In the genomic region with DNA sequence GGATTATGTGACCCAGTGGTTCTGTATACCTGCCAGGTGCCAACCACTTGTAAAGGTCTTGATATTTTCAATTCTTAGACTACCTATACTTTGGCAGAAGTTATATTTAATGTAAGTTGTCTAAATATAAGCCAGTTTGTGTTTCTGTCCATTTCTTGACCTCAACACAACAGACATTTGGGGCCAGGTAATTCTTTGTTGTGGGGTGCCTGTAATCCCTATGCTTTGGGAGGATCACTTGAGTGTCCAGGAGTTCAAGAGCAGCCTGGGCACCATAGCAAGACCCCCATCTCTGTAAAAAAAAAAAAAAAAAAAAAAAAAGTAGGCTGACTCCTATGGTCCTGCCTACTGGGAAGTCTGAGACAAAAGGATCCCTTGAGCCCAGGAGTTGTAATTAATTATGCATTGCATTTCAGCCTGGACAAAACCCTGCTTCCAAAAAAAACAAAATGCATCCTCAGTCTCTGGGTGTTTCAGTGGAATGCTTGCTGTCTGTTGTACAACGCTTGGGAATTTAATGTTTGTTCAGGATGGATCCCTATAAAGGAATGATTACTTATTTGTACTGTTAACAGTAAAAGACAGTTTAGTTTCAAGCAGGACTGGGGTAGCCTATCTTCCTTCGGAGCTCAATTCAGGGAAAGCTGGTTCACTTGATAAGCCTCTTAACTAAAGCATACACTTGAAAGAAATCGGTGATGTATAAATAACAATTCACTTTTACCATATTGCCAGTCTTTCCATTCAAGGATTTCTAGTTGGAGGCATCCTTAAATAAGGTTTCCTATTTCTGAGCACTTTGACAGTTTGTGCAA, we compare ENCODE assay signal across 13 cellular contexts. TPM values are rescaled to one million over a fixed set of nuclear protein-coding genes. Genes with fewer than 3 reads are reported as not detected.
DNase-seq lines count a peak whose midpoint lies in the region; ATAC-seq and TF ChIP-seq lines count a peak whose summit lies in the region.
"Had no signal": no experiment of that assay in that cellular context is flagged by ENCODE, and none has a peak within 500 bp of the region (broad histone marks: within the 10 kb centered on the region; RNA-seq: fewer than 3 reads in every experiment).

No MANE protein-coding gene starts in this region.

- H3K9me2 ChIP-seq in SK-N-SH (no peaks in the 10 kb centered on the region), PC-3 (replicated peaks; ENCODE audit: low read length) (no peaks in the 10 kb centered on the region)

- no peaks in the 10 kb centered on the region for H3K9me3 Mint-ChIP-seq in CD4-positive, alpha-beta memory T cell

- H3K27ac ChIP-seq in SK-N-SH (ENCODE audit: low read depth in 2 of 2, low read length in 1 of 2) = no peak overlapping the region
- no peak overlapping the region for H3K27ac ChIP-seq in CD4-positive, alpha-beta memory T cell (ENCODE audit: low read depth, low read length)
- no peak overlapping the region for H3K27ac ChIP-seq in PC-3 (ENCODE audit: low read length)
- no peak overlapping the region for H3K27ac ChIP-seq in body of pancreas

- H3K4me2 ChIP-seq in SK-N-SH = no peak overlapping the region
- H3K4me2 ChIP-seq in PC-3 (ENCODE audit: low read length) = peak overlapping the region; percentile 100

- H3F3A ChIP-seq in SK-N-SH (replicated peaks; ENCODE audit: insufficient read depth) (peaks cover 60% of the 10 kb centered on the region), PC-3 (ENCODE audit: low read length, unreplicated experiment) (peaks cover 11% of the 10 kb centered on the region)

- POLR2A ChIA-PET in SK-N-SH (lab: Yijun Ruan, JAX) (no interaction called here), PC-3 (lab: Charles Lee; ENCODE audit: unreplicated experiment) (no interaction called here)
- POLR2A ChIA-PET in CD4-positive, alpha-beta memory T cell (lab: Charles Lee; ENCODE audit: partially characterized antibody) = interaction anchor here (0.6 to 1.0 kb wide), 2 partner anchors 12 to 13 kb away, joined by 3 read pairs; no protein-coding TSS in a partner anchor

- no peak for TF ChIP-seq EP300 in SK-N-SH (IDR thresholded peaks at IDR 0.05; ENCODE audit: borderline replicate concordance in 1 of 2, low read depth in 1 of 2, low read length in 1 of 2)

- H3K36me3 ChIP-seq in SK-N-SH (replicated peaks in 1 of 2; ENCODE audit: control insufficient read depth in 1 of 2, insufficient read depth in 2 of 2, low read length in 1 of 2) (peaks cover 55 to 65% of the 10 kb centered on the region in 2 experiments), PC-3 (ENCODE audit: low read depth, low read length) (peaks cover 56% of the 10 kb centered on the region), body of pancreas (replicated peaks in 1 of 2; ENCODE audit: insufficient read depth in 1 of 2, low read depth in 2 of 2) (peaks cover 0 to 23% of the 10 kb centered on the region in 2 donors)
- H3K36me3 ChIP-seq in CD4-positive, alpha-beta memory T cell (ENCODE audit: insufficient read depth, low read length) = peaks cover 38% of the 10 kb centered on the region

- WGBS in SK-N-SH (ENCODE audit: low lambda C conversion rate) = 92% methylated on average over 3 of the region's 3 CpGs
- 56 to 60% methylated on average over 3 of the region's 3 CpGs for WGBS in body of pancreas, 2 donors

- H2AFZ ChIP-seq in SK-N-SH (ENCODE audit: low read depth) (no peak overlapping the region), PC-3 (ENCODE audit: low read length) (no peak overlapping the region)

- H3K36me3 Mint-ChIP-seq in CD4-positive, alpha-beta memory T cell = peaks cover 29 to 56% of the 10 kb centered on the region in 2 donors

- peak overlapping the region in 5 of 7 donors; percentile 22 to 97 (median 67) for H3K27ac Mint-ChIP-seq in CD4-positive, alpha-beta memory T cell

- H3K4me3 ChIP-seq in SK-N-SH (ENCODE audit: low read depth in 2 of 2, low read length in 1 of 2) = no peak overlapping the region
- no peak overlapping the region for H3K4me3 ChIP-seq in CD4-positive, alpha-beta memory T cell (ENCODE audit: low read length in 2 of 2)
- H3K4me3 ChIP-seq in PC-3 (ENCODE audit: low read length) = 0 out of 2 replicates have a peak overlapping the region, but pooled peaks have one; percentile 98
- H3K4me3 ChIP-seq in fibroblast of the aortic adventitia (ENCODE audit: low read depth, low read length) = no peak overlapping the region
- no peak overlapping the region for H3K4me3 ChIP-seq in body of pancreas

- peak overlapping the region in 2 of 8 donors; percentile 7 to 36 for H3K4me3 Mint-ChIP-seq in CD4-positive, alpha-beta memory T cell

- DNase-seq in SK-N-SH (no peak), PC-3 (no peak), fibroblast of the aortic adventitia (ENCODE audit: low read depth) (peak; percentile 4), body of pancreas (no peak)
- no peak for DNase-seq in CD4-positive, alpha-beta memory T cell
- DNase-seq: Calu3, mammary epithelial cell, NCI-H1105, NCI-H345, small intestine had no signal

- H3K27me3 ChIP-seq in SK-N-SH (ENCODE audit: insufficient read depth) = no peaks in the 10 kb centered on the region
- no peaks in the 10 kb centered on the region for H3K27me3 ChIP-seq in CD4-positive, alpha-beta memory T cell (ENCODE audit: insufficient read depth, low read length)
- no peaks in the 10 kb centered on the region for H3K27me3 ChIP-seq in PC-3 (ENCODE audit: low read length)
- H3K27me3 ChIP-seq in body of pancreas = no peaks in the 10 kb centered on the region

- no peak for TF ChIP-seq CTCF in SK-N-SH (IDR thresholded peaks at IDR 0.05)
- no peak for TF ChIP-seq CTCF in PC-3 (conservative IDR thresholded peaks at IDR 0.05; ENCODE audit: low read depth, low read length)
- no peak for TF ChIP-seq CTCF in fibroblast of the aortic adventitia (IDR thresholded peaks at IDR 0.05; ENCODE audit: insufficient read depth, low read length)
- TF ChIP-seq CTCF in body of pancreas (IDR thresholded peaks at IDR 0.05) = no peak

- H3K4me1 ChIP-seq in SK-N-SH (ENCODE audit: control insufficient read depth in 1 of 2, insufficient read depth in 2 of 2, low read depth in 1 of 2, low read length in 1 of 2) = peaks cover 12 to 13% of the 10 kb centered on the region in 2 experiments; a peak in 3 of 4 replicates
- peaks cover 36% of the 10 kb centered on the region for H3K4me1 ChIP-seq in CD4-positive, alpha-beta memory T cell (ENCODE audit: insufficient read depth, low read length)
- H3K4me1 ChIP-seq in PC-3 (ENCODE audit: insufficient read depth, low read length) = peaks cover 21% of the 10 kb centered on the region
- peaks cover 32% of the 10 kb centered on the region for H3K4me1 ChIP-seq in body of pancreas

- peaks cover 23 to 48% (median 40%) of the 10 kb centered on the region in 4 donors for H3K4me1 Mint-ChIP-seq in CD4-positive, alpha-beta memory T cell

- H3K79me2 ChIP-seq in SK-N-SH (ENCODE audit: insufficient read depth) = peaks cover 40% of the 10 kb centered on the region
- peaks cover 50% of the 10 kb centered on the region for H3K79me2 ChIP-seq in PC-3 (ENCODE audit: low read length)

- ATAC-seq in SK-N-SH treated with all-trans-retinoic acid at 6 μM for 48 hours = no peak
- ATAC-seq in PC-3 = no peak
- ATAC-seq in GM21619 (IDR thresholded peaks at IDR 0.05; ENCODE audit: unreplicated experiment) = no peak
- no peak for ATAC-seq in body of pancreas
- ATAC-seq in GM21528 (IDR thresholded peaks at IDR 0.05; ENCODE audit: low FRiP score, unreplicated experiment) = no peak

- no peaks in the 10 kb centered on the region for H3K27me3 Mint-ChIP-seq in CD4-positive, alpha-beta memory T cell

- no TSS peak for BruUV-seq in PC-3 (replicated peaks; lab: Mats Ljungman, UMichigan)

- H3K9me3 ChIP-seq in SK-N-SH (no peaks in the 10 kb centered on the region), PC-3 (ENCODE audit: low read length) (no peaks in the 10 kb centered on the region), body of pancreas (no peaks in the 10 kb centered on the region)
- H3K9me3 ChIP-seq in CD4-positive, alpha-beta memory T cell (ENCODE audit: control insufficient read depth in 1 of 2, low read length in 2 of 2) = no peaks in the 10 kb centered on the region

- intact Hi-C loops in CD4-positive, alpha-beta memory T cell (cut with micrococcal nuclease) = loop anchor here (10.0 kb wide), 1 partner anchor 671 kb away; no protein-coding TSS in a partner anchor
- intact Hi-C loops in PC-3 (cut with micrococcal nuclease) = loop anchor here (10.0 kb wide), 1 partner anchor 279 kb away; the partner anchor contains the start of gene CFAP36
- intact Hi-C loops in body of pancreas (cut with DNase I) = no loop called here

- TF ChIP-seq POLR2A in body of pancreas (IDR thresholded peaks at IDR 0.05) = no peak

- H3K9ac ChIP-seq in SK-N-SH = peak overlapping the region; percentile 4; the same call in 1 of the 2 replicates
- no peak overlapping the region for H3K9ac ChIP-seq in PC-3 (ENCODE audit: low read length)

- TF ChIP-seq RAD21 in SK-N-SH (IDR thresholded peaks at IDR 0.05; ENCODE audit: low read length) = no peak

- H4K20me1 ChIP-seq in SK-N-SH (ENCODE audit: insufficient read depth) (peaks cover 12% of the 10 kb centered on the region; the same call in 1 of the 2 replicates), PC-3 (ENCODE audit: low read length) (peaks cover 35% of the 10 kb centered on the region)

- CTCF ChIA-PET in SK-N-SH (lab: Yijun Ruan, JAX) (no interaction called here), PC-3 (lab: Charles Lee) (no interaction called here)
- CTCF ChIA-PET in CD4-positive, alpha-beta memory T cell (lab: Charles Lee; ENCODE audit: partially characterized antibody) = no interaction called here

RNA-seq across cellular contexts. Expression of gene RPS27A, which starts 3.4 kb away (rescaled TPM):
- polyA plus RNA-seq in SK-N-SH (2012; rRNA removed) = 1,777 and 2,471 TPM in 2 replicates
- polyA plus RNA-seq in SK-N-SH (2012; cell fraction: cytosol; rRNA removed) = 3,120 and 3,746 TPM in 2 replicates
- 421 and 492 TPM in 2 replicates for polyA plus RNA-seq in SK-N-SH (2012; cell fraction: nucleus; rRNA removed)
- 1,000 to 10,000 TPM; 2,280 to 2,392 TPM for total RNA-seq in CD4-positive, alpha-beta memory T cell
- polyA plus RNA-seq in CD4-positive, alpha-beta memory T cell = 1,000 to 10,000 TPM; 2,677 to 3,667 TPM
- total RNA-seq in PC-3 (2014; rRNA removed) (1,096 and 1,330 TPM in 2 replicates), fibroblast of the aortic adventitia (ENCODE audit: low replicate concordance) (1,779 and 1,984 TPM in 2 replicates), body of pancreas (100 to 1,000 TPM; 489 to 703 TPM)

RNA-seq across cellular contexts. Expression of gene CLHC1, which starts 3.8 kb away (rescaled TPM):
- polyA plus RNA-seq in SK-N-SH (2012; rRNA removed) = 3.8 and 7.7 TPM in 2 replicates
- polyA plus RNA-seq in SK-N-SH (2012; cell fraction: cytosol; rRNA removed) = 5.0 and 5.8 TPM in 2 replicates
- polyA plus RNA-seq in SK-N-SH (2012; cell fraction: nucleus; rRNA removed) = 8.8 and 26.5 TPM in 2 replicates
- total RNA-seq in CD4-positive, alpha-beta memory T cell = 10 to 100 TPM; 12.4 to 14.2 TPM
- polyA plus RNA-seq in CD4-positive, alpha-beta memory T cell = 1 to 10 TPM; 1.0 to 2.6 TPM
- total RNA-seq in PC-3 (2014; rRNA removed) (1.8 and 3.9 TPM in 2 replicates), fibroblast of the aortic adventitia (ENCODE audit: low replicate concordance) (14.3 and 36.5 TPM in 2 replicates), body of pancreas (10 to 100 TPM in 1 of 2 donors, 1 to 10 TPM in 1; 3.3 to 19.7 TPM)

RNA-seq across cellular contexts. Expression of gene MTIF2, which starts 33.1 kb away (rescaled TPM):
- polyA plus RNA-seq in SK-N-SH (2012; rRNA removed) = 12.9 and 14.1 TPM in 2 replicates
- 13.3 and 18.4 TPM in 2 replicates for polyA plus RNA-seq in SK-N-SH (2012; cell fraction: cytosol; rRNA removed)
- polyA plus RNA-seq in SK-N-SH (2012; cell fraction: nucleus; rRNA removed) = 15.5 and 24.3 TPM in 2 replicates
- total RNA-seq in CD4-positive, alpha-beta memory T cell = 10 to 100 TPM; 33.1 to 38.6 TPM
- polyA plus RNA-seq in CD4-positive, alpha-beta memory T cell = 10 to 100 TPM; 11.7 to 17.6 TPM
- 46.5 and 49.6 TPM in 2 replicates for total RNA-seq in PC-3 (2014; rRNA removed)
- total RNA-seq in fibroblast of the aortic adventitia (ENCODE audit: low replicate concordance) = 37.5 and 66.2 TPM in 2 replicates
- 10 to 100 TPM; 14.5 to 17.9 TPM for total RNA-seq in body of pancreas
